Comparison of ENCODE assay signal across 1 cellular context in genomic region chr11:64284962-64285884, GRCh38.
TF ChIP-seq lines count a peak whose summit lies in the region.

Gene GPR137, plus strand, starts transcription at chr11:64285848. Its CDS starts 677 bp downstream, at chr11:64286525.

TF ChIP-seq in GM12878, 131 proteins besides CTCF, POLR2A, EP300 and RAD21 (continued from another document and continues in another):
- TF ChIP-seq ZBTB33 (IDR thresholded peaks at IDR 0.05): peak; percentile 64; the same call in 1 of the 2 replicates
- TF ChIP-seq RELB (IDR thresholded peaks at IDR 0.05; ENCODE audit: low read depth): peak; percentile 92
- TF ChIP-seq JUND (IDR thresholded peaks at IDR 0.05; ENCODE audit: low read depth, low read length): peak; percentile 27; the same call in 1 of the 2 replicates
- no peak for TF ChIP-seq BRCA1 (IDR thresholded peaks at IDR 0.05; ENCODE audit: low read depth, low read length)
- 0 out of 4 replicates have a peak, but pooled peaks of 1 of the 2 experiments have one; percentile 20 for TF ChIP-seq ETV6 (conservative IDR thresholded peaks at IDR 0.05 in 1 of 2, IDR thresholded peaks at IDR 0.05 in 1 of 2; ENCODE audit: borderline replicate concordance in 1 of 2, low read depth in 1 of 2)
- peak; percentile 74 for TF ChIP-seq KLF5 (IDR thresholded peaks at IDR 0.05; ENCODE audit: partially characterized antibody)
- TF ChIP-seq SMAD5 (IDR thresholded peaks at IDR 0.05; ENCODE audit: low read depth): no peak
- TF ChIP-seq BCL3 (IDR thresholded peaks at IDR 0.05; ENCODE audit: borderline replicate concordance, insufficient read depth, low read depth, low read length, poor library complexity, severe bottlenecking): no peak
- TF ChIP-seq MLLT1 (IDR thresholded peaks at IDR 0.05): peak; percentile 72; the same call in 1 of the 2 replicates
- no peak; the same call in 1 of the 2 replicates for TF ChIP-seq IRF3 (IDR thresholded peaks at IDR 0.05)
- TF ChIP-seq TCF7 (IDR thresholded peaks at IDR 0.05; ENCODE audit: borderline replicate concordance): no peak
- TF ChIP-seq BCLAF1 (IDR thresholded peaks at IDR 0.05): no peak
- peak; percentile 25; the same call in 1 of the 2 replicates for TF ChIP-seq PKNOX1 (IDR thresholded peaks at IDR 0.05)
- peak; percentile 94 for TF ChIP-seq GATAD2B (conservative IDR thresholded peaks at IDR 0.05; ENCODE audit: low read depth)
- TF ChIP-seq WRNIP1 (IDR thresholded peaks at IDR 0.05; ENCODE audit: borderline replicate concordance, low read depth, low read length): no peak
- TF ChIP-seq CREM (IDR thresholded peaks at IDR 0.05; ENCODE audit: low read depth): no peak; the same call in 1 of the 2 replicates
- no peak for TF ChIP-seq PML (IDR thresholded peaks at IDR 0.05; ENCODE audit: low read length)
- TF ChIP-seq RUNX3 (IDR thresholded peaks at IDR 0.05; ENCODE audit: low read length): no peak
- TF ChIP-seq HSF1 (IDR thresholded peaks at IDR 0.05; ENCODE audit: low read depth, low read length): no peak
- no peak for TF ChIP-seq RCOR1 (conservative IDR thresholded peaks at IDR 0.05; ENCODE audit: low read depth, low read length)
- TF ChIP-seq RB1 (IDR thresholded peaks at IDR 0.05; ENCODE audit: borderline replicate concordance): peak; percentile 75; the same call in 1 of the 2 replicates
- TF ChIP-seq NRF1 (conservative IDR thresholded peaks at IDR 0.05; ENCODE audit: low read depth, low read length): peak; percentile 80
- peak; percentile 95; the same call in 1 of the 2 replicates for TF ChIP-seq TBL1XR1 (IDR thresholded peaks at IDR 0.05; ENCODE audit: low read depth, low read length)
- no peak for TF ChIP-seq E2F8 (IDR thresholded peaks at IDR 0.05; ENCODE audit: low read depth, partially characterized antibody)
- TF ChIP-seq SMARCA5 (IDR thresholded peaks at IDR 0.05): peak; percentile 88
- peak; percentile 91 for TF ChIP-seq NR2C1 (IDR thresholded peaks at IDR 0.05)
- peak; percentile 50 for TF ChIP-seq MEF2B (IDR thresholded peaks at IDR 0.05; ENCODE audit: partially characterized antibody, poor library complexity, severe bottlenecking)
- TF ChIP-seq IKZF2 (IDR thresholded peaks at IDR 0.05): peak; percentile 38 to 42; a peak in 1 of 4 replicates
- peak; percentile 100 for TF ChIP-seq ZNF217 (IDR thresholded peaks at IDR 0.05)
- TF ChIP-seq IKZF1 (conservative IDR thresholded peaks at IDR 0.05): peak; percentile 87
- peak in 1 of 2 experiments; percentile 61; a peak in 2 of 4 replicates for TF ChIP-seq BHLHE40 (IDR thresholded peaks at IDR 0.05; ENCODE audit: borderline replicate concordance in 1 of 2, low read depth in 2 of 2, low read length in 1 of 2)
- TF ChIP-seq ZNF274 (IDR thresholded peaks at IDR 0.05; ENCODE audit: insufficient read depth, insufficient read length): no peak
- TF ChIP-seq CREB1 (IDR thresholded peaks at IDR 0.05; ENCODE audit: low read depth): 0 out of 2 replicates have a peak, but pooled peaks have one; percentile 23
- 0 out of 4 replicates have a peak, but pooled peaks of 1 of the 2 experiments have one; percentile 4 for TF ChIP-seq SRF (IDR thresholded peaks at IDR 0.05; ENCODE audit: low read depth in 2 of 2, low read length in 2 of 2)
- TF ChIP-seq PAX8 (IDR thresholded peaks at IDR 0.05): no peak
- TF ChIP-seq NFIC (IDR thresholded peaks at IDR 0.05; ENCODE audit: low read depth, low read length): no peak
- peak; percentile 93 for TF ChIP-seq NKRF (conservative IDR thresholded peaks at IDR 0.05)
- 0 out of 2 replicates have a peak, but pooled peaks have one; percentile 18 for TF ChIP-seq NBN (IDR thresholded peaks at IDR 0.05)
